ENCODE assay signal across 1 cellular context in the genomic region with DNA sequence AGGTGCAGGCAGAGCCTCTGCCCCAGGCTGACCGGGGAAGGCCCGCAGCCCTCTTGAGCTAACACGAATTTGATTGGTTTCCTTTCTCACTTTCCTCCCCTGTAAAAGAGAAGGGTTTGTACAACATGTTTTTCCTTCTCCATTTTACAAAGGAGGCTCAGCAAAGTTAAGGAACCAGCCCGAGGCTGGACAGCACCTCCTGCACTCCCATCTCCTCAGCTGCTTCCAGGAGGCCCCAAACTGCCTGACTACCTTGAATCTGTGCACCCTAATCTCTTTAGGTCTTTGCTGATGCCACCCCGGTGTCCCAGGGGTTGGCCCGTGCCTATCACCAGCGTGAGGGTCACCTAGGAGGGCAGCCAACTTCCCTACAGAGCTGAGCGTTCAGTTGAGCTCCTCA.
TF ChIP-seq lines count a peak whose summit lies in the region.

No MANE protein-coding gene starts in this region.

TF ChIP-seq in IMR-90, 13 proteins besides CTCF, POLR2A, EP300 and RAD21:
- TF ChIP-seq SMC3 (IDR thresholded peaks at IDR 0.05; ENCODE audit: low read depth, low read length), result no peak
TF ChIP-seq in IMR-90: peak in this region for 0.
